8 cellular contexts compared by ENCODE assay signal in the genomic region with DNA sequence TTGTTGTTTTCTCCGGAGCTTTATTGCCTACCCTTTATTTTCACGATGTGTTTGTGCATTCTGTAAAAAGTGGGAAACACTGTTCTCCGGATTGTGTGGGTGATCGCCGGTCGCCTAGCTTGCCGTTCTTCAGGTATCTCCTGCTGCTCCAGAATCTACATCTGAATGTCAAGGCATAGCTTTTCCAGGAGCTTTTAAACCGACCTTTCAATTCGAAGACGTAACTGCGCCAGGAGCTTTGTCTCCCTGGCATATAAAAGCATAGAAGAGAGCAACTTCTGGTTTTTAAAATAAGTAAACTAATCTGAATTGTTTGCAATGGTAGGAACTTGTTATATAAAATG.
DNase-seq lines count a peak whose midpoint lies in the region; ATAC-seq, FAIRE-seq and TF ChIP-seq lines count a peak whose summit lies in the region.

No MANE protein-coding gene starts in this region.

- peaks cover 0 to 6% (median 0%) of the 10 kb centered on the region in 3 donors for H3K4me1 ChIP-seq in pancreas

- intact Hi-C loops in CD14-positive monocyte (cut with micrococcal nuclease): no loop called here
- intact Hi-C loops in pancreas (cut with DNase I): no loop called here

- H3K9me3 Mint-ChIP-seq in CD14-positive monocyte (peaks cover 0 to 3% (median 0%) of the 10 kb centered on the region in 7 donors), WTC11 (no peaks in the 10 kb centered on the region)

- H3K27me3 ChIP-seq in pancreas: no peaks in the 10 kb centered on the region

- CTCF ChIA-PET in WTC11 (lab: Charles Lee): interaction anchor here (1.4 to 1.8 kb wide), 3 partner anchors 10 to 24 kb away, joined by 4 to 14 read pairs (median 7); a partner anchor contains a TSS

- H3K4me3 ChIP-seq in fibroblast of pulmonary artery (replicated peaks; ENCODE audit: low read depth, low read length) (peak overlapping the region; percentile 56), pancreas (peak overlapping the region in 2 of 4 donors; percentile 44 to 59)

- H3K27ac ChIP-seq in pancreas: peak overlapping the region; percentile 47 to 76 (median 61)

- H3K27ac Mint-ChIP-seq in CD14-positive monocyte: peak overlapping the region in 6 of 7 donors; percentile 30 to 90 (median 82)
- peak overlapping the region; percentile 99 for H3K27ac Mint-ChIP-seq in WTC11

- peak overlapping the region; percentile 94 to 99 for H3K4me3 Mint-ChIP-seq in CD14-positive monocyte
- peak overlapping the region; percentile 90 for H3K4me3 Mint-ChIP-seq in WTC11

- no peaks in the 10 kb centered on the region for H3K36me3 ChIP-seq in pancreas

- H3K36me3 Mint-ChIP-seq in CD14-positive monocyte: no peaks in the 10 kb centered on the region
- no peaks in the 10 kb centered on the region for H3K36me3 Mint-ChIP-seq in WTC11

- H3K9me3 ChIP-seq in pancreas: no peaks in the 10 kb centered on the region

- peaks cover 18% of the 10 kb centered on the region for H3K4me1 Mint-ChIP-seq in CD14-positive monocyte
- H3K4me1 Mint-ChIP-seq in WTC11: peaks cover 45% of the 10 kb centered on the region

- ATAC-seq in WTC11 (peak; percentile 52), pancreas (peak; percentile 46 to 57 (median 52)), HG03108 (IDR thresholded peaks at IDR 0.05; ENCODE audit: unreplicated experiment) (no peak), GM18498 (IDR thresholded peaks at IDR 0.05; ENCODE audit: unreplicated experiment) (no peak)

- no peak for FAIRE-seq in pancreas (lab: Jason Lieb, UNC)

- no peak for TF ChIP-seq CTCF in CD14-positive monocyte (IDR thresholded peaks at IDR 0.05)
- no peak for TF ChIP-seq CTCF in WTC11 (IDR thresholded peaks at IDR 0.05)
- no peak for TF ChIP-seq CTCF in fibroblast of pulmonary artery (IDR thresholded peaks at IDR 0.05; ENCODE audit: low read length, missing control alignments)
- TF ChIP-seq CTCF in pancreas (IDR thresholded peaks at IDR 0.05): no peak

- 3 to 4% methylated on average over 11 of the region's 11 CpGs for WGBS in pancreas, 2 donors

- POLR2A ChIA-PET in WTC11 (lab: Charles Lee): interaction anchor here (0.6 to 9.1 kb wide), 53 partner anchors 7 to 1710 kb away, joined by 3 to 471 read pairs (median 8); a partner anchor contains a TSS

- DNase-seq in CD14-positive monocyte (ENCODE audit: low spot score): no peak
- peak; percentile 39 for DNase-seq in WTC11 (ENCODE audit: low spot score)
- DNase-seq in fibroblast of pulmonary artery (ENCODE audit: low read depth): no peak
- no peak for DNase-seq in pancreas
- no peak for DNase-seq in NCI-H446 treated with DMSO at 0.1 percent for 48 hours (lab: John Stamatoyannopoulos, UW)
- DNase-seq in A172 (ENCODE audit: low spot score): no peak

- H3K27me3 Mint-ChIP-seq in CD14-positive monocyte (ENCODE audit: low read depth in 3 of 3) (peaks cover 0 to 1% (median 0%) of the 10 kb centered on the region in 3 donors), WTC11 (ENCODE audit: low read depth) (no peaks in the 10 kb centered on the region)

TF ChIP-seq in WTC11, 78 proteins besides CTCF, POLR2A, EP300 and RAD21:
- TF ChIP-seq PREB (CRISPR knock-in tag; IDR thresholded peaks at IDR 0.05; ENCODE audit: borderline replicate concordance) (no peak), PRDM15 (CRISPR knock-in tag; IDR thresholded peaks at IDR 0.05) (0 out of 2 replicates have a peak, but pooled peaks have one; percentile 20), ZNF232 (CRISPR knock-in tag; IDR thresholded peaks at IDR 0.05) (no peak), TCF7 (CRISPR knock-in tag; IDR thresholded peaks at IDR 0.05; ENCODE audit: low read depth) (no peak), KAT7 (CRISPR knock-in tag; IDR thresholded peaks at IDR 0.05; ENCODE audit: borderline replicate concordance) (no peak)
- TF ChIP-seq, protein P1, sequence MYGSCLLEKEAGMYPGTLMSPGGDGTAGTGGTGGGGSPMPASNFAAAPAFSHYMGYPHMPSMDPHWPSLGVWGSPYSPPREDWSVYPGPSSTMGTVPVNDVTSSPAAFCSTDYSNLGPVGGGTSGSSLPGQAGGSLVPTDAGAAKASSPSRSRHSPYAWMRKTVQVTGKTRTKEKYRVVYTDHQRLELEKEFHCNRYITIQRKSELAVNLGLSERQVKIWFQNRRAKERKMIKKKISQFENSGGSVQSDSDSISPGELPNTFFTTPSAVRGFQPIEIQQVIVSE (CRISPR knock-in tag; IDR thresholded peaks at IDR 0.05; ENCODE audit: borderline replicate concordance): no peak

Comparison
In these comparisons a context has a peak if more than half of its experiments do, and no peak if none do; other contexts are left out.
1. ATAC-seq: peak in WTC11 (single experiment) and pancreas (4 of 4); none in HG03108 (single experiment) and GM18498 (single experiment).